8 cellular contexts compared by ENCODE assay signal in the genomic region with DNA sequence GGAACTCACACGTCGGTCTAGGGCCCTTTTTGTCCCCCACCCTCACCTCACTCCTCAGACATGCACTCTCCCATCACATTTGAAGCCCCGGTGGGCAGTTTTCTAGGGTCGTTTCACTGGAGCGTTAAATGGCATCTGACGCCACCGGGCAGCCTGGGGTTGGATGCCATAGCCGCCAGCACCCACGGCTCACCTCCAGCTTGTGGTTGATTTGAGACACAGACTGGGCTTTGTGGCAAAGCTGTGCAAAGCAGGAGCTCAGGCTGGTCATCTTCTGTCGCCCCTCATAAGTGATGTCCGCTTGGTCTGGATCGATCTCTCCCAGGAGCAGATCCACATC. TPM values are rescaled to one million over a fixed set of nuclear protein-coding genes. Genes with fewer than 3 reads are reported as not detected.
DNase-seq lines count a peak whose midpoint lies in the region; ATAC-seq and TF ChIP-seq lines count a peak whose summit lies in the region.

No MANE protein-coding gene starts in this region.

- H3K4me3 ChIP-seq in skeletal muscle cell (ENCODE audit: low read depth, low read length): peak overlapping the region; percentile 98

- peaks cover 13 to 18% of the 10 kb centered on the region in 2 donors for H3K36me3 Mint-ChIP-seq in CD14-positive monocyte
- peaks cover 30% of the 10 kb centered on the region for H3K36me3 Mint-ChIP-seq in activated CD8-positive, alpha-beta T cell treated with anti-CD3 and anti-CD28 coated beads for 36 hours (ENCODE audit: low read depth)

- H3K9me3 Mint-ChIP-seq in CD14-positive monocyte: peaks cover 0 to 11% (median 9%) of the 10 kb centered on the region in 7 donors
- H3K9me3 Mint-ChIP-seq in activated CD8-positive, alpha-beta T cell treated with anti-CD3 and anti-CD28 coated beads for 36 hours: no peaks in the 10 kb centered on the region

- peaks cover 0 to 2% (median 2%) of the 10 kb centered on the region in 3 donors for H3K27me3 Mint-ChIP-seq in CD14-positive monocyte (ENCODE audit: low read depth in 3 of 3)
- peaks cover 1% of the 10 kb centered on the region for H3K27me3 Mint-ChIP-seq in activated CD8-positive, alpha-beta T cell treated with anti-CD3 and anti-CD28 coated beads for 36 hours

- CTCF ChIA-PET in activated CD8-positive, alpha-beta T cell treated with anti-CD3 and anti-CD28 coated beads for 36 hours (lab: Charles Lee): interaction anchor here (0.6 to 7.1 kb wide), 5 partner anchors 46 to 190 kb away, joined by 3 to 103 read pairs (median 3); no protein-coding TSS in a partner anchor

- DNase-seq in CD14-positive monocyte (ENCODE audit: low spot score) (no peak), left cardiac atrium (peak; percentile 25), skeletal muscle cell (ENCODE audit: low read depth) (no peak), NCI-H524 treated with DMSO at 0.1 percent for 48 hours (lab: John Stamatoyannopoulos, UW) (no peak), GOT3 (lab: John Stamatoyannopoulos, UW) (no peak)
- DNase-seq in activated CD8-positive, alpha-beta T cell treated with anti-CD3 and anti-CD28 coated beads for 36 hours: peak; percentile 31

- peaks cover 32% of the 10 kb centered on the region for H3K4me1 Mint-ChIP-seq in CD14-positive monocyte
- peaks cover 23% of the 10 kb centered on the region for H3K4me1 Mint-ChIP-seq in activated CD8-positive, alpha-beta T cell treated with anti-CD3 and anti-CD28 coated beads for 36 hours (ENCODE audit: low read depth)

- H3K27ac Mint-ChIP-seq in CD14-positive monocyte: peak overlapping the region; percentile 92 to 99 (median 97)
- peak overlapping the region; percentile 98 for H3K27ac Mint-ChIP-seq in activated CD8-positive, alpha-beta T cell treated with anti-CD3 and anti-CD28 coated beads for 36 hours

- POLR2A ChIA-PET in activated CD8-positive, alpha-beta T cell treated with anti-CD3 and anti-CD28 coated beads for 36 hours (lab: Charles Lee): interaction anchor here (0.7 to 3.0 kb wide), 12 partner anchors 12 to 127 kb away, joined by 3 to 15 read pairs (median 4); a partner anchor contains a TSS

- H3K4me3 Mint-ChIP-seq in CD14-positive monocyte: peak overlapping the region; percentile 99 to 100
- peak overlapping the region; percentile 98 for H3K4me3 Mint-ChIP-seq in activated CD8-positive, alpha-beta T cell treated with anti-CD3 and anti-CD28 coated beads for 36 hours

- intact Hi-C loops in CD14-positive monocyte (cut with micrococcal nuclease) (loop anchor here (2.0 to 10.0 kb wide), 3 partner anchors 71 to 117 kb away; a partner anchor contains a TSS), left cardiac atrium (cut with DNase I) (loop anchor here in 1 of 2 donors (10.0 kb wide), 1 partner anchor 257 kb away; no protein-coding TSS in a partner anchor)
- intact Hi-C loops in activated CD8-positive, alpha-beta T cell treated with anti-CD3 and anti-CD28 coated beads for 36 hours (cut with micrococcal nuclease): loop anchor here (5.0 kb wide), 2 partner anchors 54 to 76 kb away; a partner anchor contains a TSS

- TF ChIP-seq CTCF in CD14-positive monocyte (IDR thresholded peaks at IDR 0.05): no peak
- no peak for TF ChIP-seq CTCF in activated CD8-positive, alpha-beta T cell treated with anti-CD3 and anti-CD28 coated beads for 36 hours (IDR thresholded peaks at IDR 0.05)

- ATAC-seq in GM19452 (IDR thresholded peaks at IDR 0.05; ENCODE audit: unreplicated experiment): peak; percentile 10
- ATAC-seq in HG03442 (IDR thresholded peaks at IDR 0.05; ENCODE audit: unreplicated experiment): peak; percentile 8
- peak; percentile 0 for ATAC-seq in activated CD8-positive, alpha-beta T cell treated with anti-CD3 and anti-CD28 coated beads for 36 hours
- peak; percentile 6 to 15 for ATAC-seq in left cardiac atrium

RNA-seq across cellular contexts. Expression of a gene that starts 0.5 kb away (rescaled TPM):
- polyA plus RNA-seq in CD14-positive monocyte: 1 to 10 TPM; 2.7 to 5.2 TPM
- total RNA-seq in activated CD8-positive, alpha-beta T cell treated with anti-CD3 and anti-CD28 coated beads for 36 hours: 10 to 100 TPM; 14.8 to 16.1 TPM
- 10 to 100 TPM; 18.3 to 20.6 TPM for total RNA-seq in left cardiac atrium

Comparison
In these comparisons a context has a peak if more than half of its experiments do, and no peak if none do; other contexts are left out.
1. DNase-seq: peak in activated CD8-positive, alpha-beta T cell treated with anti-CD3 and anti-CD28 coated beads for 36 hours (single experiment) and left cardiac atrium (single experiment); none in CD14-positive monocyte (single experiment), skeletal muscle cell (single experiment), NCI-H524 treated with DMSO at 0.1 percent for 48 hours (single experiment) and GOT3 (single experiment).
2. Peak in every context shown above with its lines, with median percentiles within 50 percentile points of each other: ATAC-seq.